9 cellular contexts compared by ENCODE assay signal in the genomic region with DNA sequence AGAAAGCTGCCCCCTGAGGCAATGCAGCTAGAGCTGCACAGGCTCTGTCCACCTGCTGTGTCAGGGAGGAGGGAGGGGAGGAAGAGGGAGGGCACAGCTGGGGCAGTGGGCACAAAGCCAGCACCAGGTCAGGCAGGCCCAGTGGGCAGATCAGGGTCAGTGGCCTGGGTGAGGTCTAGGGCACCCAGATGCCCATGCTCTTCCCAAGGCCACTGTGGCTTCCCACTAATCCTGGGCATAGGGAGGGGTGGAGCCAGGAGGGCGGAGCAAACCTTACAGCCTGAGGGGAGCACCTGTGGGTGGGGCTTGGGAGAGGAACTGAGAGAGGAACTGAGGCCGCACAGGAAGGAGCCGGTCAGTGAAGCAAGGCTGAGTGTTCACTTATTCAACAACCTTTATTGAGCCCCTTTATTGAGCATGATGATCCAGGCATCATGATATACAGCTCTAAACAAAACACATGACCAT. TPM values are rescaled to one million over a fixed set of nuclear protein-coding genes. Genes with fewer than 3 reads are reported as not detected.
DNase-seq lines count a peak whose midpoint lies in the region; ATAC-seq and TF ChIP-seq lines count a peak whose summit lies in the region.
"Had no signal": no experiment of that assay in that cellular context is flagged by ENCODE, and none has a peak within 500 bp of the region (broad histone marks: within the 10 kb centered on the region; RNA-seq: fewer than 3 reads in every experiment).

No MANE protein-coding gene starts in this region.

- H3K27ac Mint-ChIP-seq in GM23338 (no peak overlapping the region), osteocyte (ENCODE audit: unreplicated experiment) (no peak overlapping the region)

- 0 out of 2 replicates have a peak, but pooled peaks cover 3% of the 10 kb centered on the region for H3K27me3 ChIP-seq in GM23338 (ENCODE audit: insufficient read depth)
- H3K27me3 ChIP-seq in esophagus squamous epithelium: peaks cover 0 to 100% (median 0%) of the 10 kb centered on the region in 4 donors

- no peaks in the 10 kb centered on the region for H3K9me2 ChIP-seq in GM23338 (ENCODE audit: insufficient read depth)

- WGBS in esophagus squamous epithelium, 2 donors: 18 to 58% methylated on average over 2 to 3 of the region's 3 CpGs

- H4K20me1 ChIP-seq in GM23338 (replicated peaks; ENCODE audit: insufficient read depth): no peaks in the 10 kb centered on the region

- H3K4me1 Mint-ChIP-seq in GM23338 (peaks cover 30% of the 10 kb centered on the region), osteocyte (ENCODE audit: unreplicated experiment) (no peaks in the 10 kb centered on the region)

- H3K4me3 ChIP-seq in GM23338: no peak overlapping the region
- H3K4me3 ChIP-seq in esophagus squamous epithelium: no peak overlapping the region

- peaks cover 16% of the 10 kb centered on the region for H3K4me1 ChIP-seq in GM23338 (ENCODE audit: insufficient read depth)
- H3K4me1 ChIP-seq in esophagus squamous epithelium: no peaks in the 10 kb centered on the region

- peaks cover 13% of the 10 kb centered on the region for H3K27me3 Mint-ChIP-seq in GM23338 (ENCODE audit: insufficient read depth, low read depth, poor library complexity)
- peaks cover 44% of the 10 kb centered on the region for H3K27me3 Mint-ChIP-seq in osteocyte (ENCODE audit: unreplicated experiment)

- H3K9me3 Mint-ChIP-seq in GM23338: no peaks in the 10 kb centered on the region; the same call in 2 of the 3 replicates
- no peaks in the 10 kb centered on the region for H3K9me3 Mint-ChIP-seq in osteocyte (ENCODE audit: unreplicated experiment)

- H3K36me3 Mint-ChIP-seq in GM23338 (ENCODE audit: low read depth): no peaks in the 10 kb centered on the region
- H3K36me3 Mint-ChIP-seq in osteocyte (ENCODE audit: unreplicated experiment): no peaks in the 10 kb centered on the region

- no peak for TF ChIP-seq CTCF in GM23338 (conservative IDR thresholded peaks at IDR 0.05; ENCODE audit: low read depth in 2 of 2)
- TF ChIP-seq CTCF in osteocyte (IDR thresholded peaks at IDR 0.05): no peak
- no peak for TF ChIP-seq CTCF in esophagus squamous epithelium (IDR thresholded peaks at IDR 0.05)

- no peaks in the 10 kb centered on the region for H3K9me3 ChIP-seq in esophagus squamous epithelium

- ATAC-seq in GM18907 (IDR thresholded peaks at IDR 0.05; ENCODE audit: unreplicated experiment) (peak; percentile 97), GM23338 (peak; percentile 15; the same call in 2 of the 3 replicates), HG03521 (IDR thresholded peaks at IDR 0.05; ENCODE audit: unreplicated experiment) (peak; percentile 96), left colon (peak; percentile 30)

- no peak overlapping the region for H3K4me2 ChIP-seq in GM23338

- intact Hi-C loops in left colon (cut with DNase I, micrococcal nuclease) (no loop called here), esophagus squamous epithelium (cut with DNase I) (no loop called here)

- H3K36me3 ChIP-seq in GM23338 (ENCODE audit: insufficient read depth) (no peaks in the 10 kb centered on the region), esophagus squamous epithelium (no peaks in the 10 kb centered on the region)

- no peaks in the 10 kb centered on the region for H3K79me2 ChIP-seq in GM23338 (replicated peaks; ENCODE audit: insufficient read depth)

- 0 out of 2 replicates have a peak overlapping the region, but pooled peaks have one; percentile 43 for H2AFZ ChIP-seq in GM23338

- DNase-seq in GM23338 (ENCODE audit: low spot score) (no peak), left colon (peak in 1 of 2 donors; percentile 47), T-helper 1 cell (no peak), ecto neural progenitor cell (ENCODE audit: low spot score) (no peak), osteocyte (ENCODE audit: extremely low spot score, unreplicated experiment) (no peak), esophagus squamous epithelium (lab: John Stamatoyannopoulos, UW) (no peak)
- DNase-seq: NCI-H524 had no signal

- no peak for TF ChIP-seq POLR2A in esophagus squamous epithelium (IDR thresholded peaks at IDR 0.05)

- H3F3A ChIP-seq in GM23338 (replicated peaks; ENCODE audit: low read depth): no peaks in the 10 kb centered on the region

- H3K27ac ChIP-seq in GM23338 (ENCODE audit: low read depth) (no peak overlapping the region), esophagus squamous epithelium (no peak overlapping the region)

- H3K4me3 Mint-ChIP-seq in GM23338: no peak overlapping the region
- no peak overlapping the region for H3K4me3 Mint-ChIP-seq in osteocyte (ENCODE audit: unreplicated experiment)

TF ChIP-seq in GM23338, 12 proteins besides CTCF, POLR2A, EP300 and RAD21 (continues in another document):
- TF ChIP-seq, protein P1, sequence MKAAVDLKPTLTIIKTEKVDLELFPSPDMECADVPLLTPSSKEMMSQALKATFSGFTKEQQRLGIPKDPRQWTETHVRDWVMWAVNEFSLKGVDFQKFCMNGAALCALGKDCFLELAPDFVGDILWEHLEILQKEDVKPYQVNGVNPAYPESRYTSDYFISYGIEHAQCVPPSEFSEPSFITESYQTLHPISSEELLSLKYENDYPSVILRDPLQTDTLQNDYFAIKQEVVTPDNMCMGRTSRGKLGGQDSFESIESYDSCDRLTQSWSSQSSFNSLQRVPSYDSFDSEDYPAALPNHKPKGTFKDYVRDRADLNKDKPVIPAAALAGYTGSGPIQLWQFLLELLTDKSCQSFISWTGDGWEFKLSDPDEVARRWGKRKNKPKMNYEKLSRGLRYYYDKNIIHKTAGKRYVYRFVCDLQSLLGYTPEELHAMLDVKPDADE (IDR thresholded peaks at IDR 0.05): no peak
- TF ChIP-seq STAT1 (IDR thresholded peaks at IDR 0.05; ENCODE audit: unreplicated experiment) (no peak), CREB1 (CRISPR knock-in tag; IDR thresholded peaks at IDR 0.05; ENCODE audit: low read depth) (no peak), EZH2phosphoT487 (IDR thresholded peaks at IDR 0.05; ENCODE audit: unreplicated experiment) (no peak), POLR2AphosphoS5 (IDR thresholded peaks at IDR 0.05; ENCODE audit: low read depth) (no peak), EZH2 (IDR thresholded peaks at IDR 0.05; ENCODE audit: low read depth, unreplicated experiment) (no peak), ZNF114 (CRISPR knock-in tag; IDR thresholded peaks at IDR 0.05) (no peak), ZNF331 (CRISPR knock-in tag; IDR thresholded peaks at IDR 0.05; ENCODE audit: low read depth) (no peak)
- TF ChIP-seq, protein P2, sequence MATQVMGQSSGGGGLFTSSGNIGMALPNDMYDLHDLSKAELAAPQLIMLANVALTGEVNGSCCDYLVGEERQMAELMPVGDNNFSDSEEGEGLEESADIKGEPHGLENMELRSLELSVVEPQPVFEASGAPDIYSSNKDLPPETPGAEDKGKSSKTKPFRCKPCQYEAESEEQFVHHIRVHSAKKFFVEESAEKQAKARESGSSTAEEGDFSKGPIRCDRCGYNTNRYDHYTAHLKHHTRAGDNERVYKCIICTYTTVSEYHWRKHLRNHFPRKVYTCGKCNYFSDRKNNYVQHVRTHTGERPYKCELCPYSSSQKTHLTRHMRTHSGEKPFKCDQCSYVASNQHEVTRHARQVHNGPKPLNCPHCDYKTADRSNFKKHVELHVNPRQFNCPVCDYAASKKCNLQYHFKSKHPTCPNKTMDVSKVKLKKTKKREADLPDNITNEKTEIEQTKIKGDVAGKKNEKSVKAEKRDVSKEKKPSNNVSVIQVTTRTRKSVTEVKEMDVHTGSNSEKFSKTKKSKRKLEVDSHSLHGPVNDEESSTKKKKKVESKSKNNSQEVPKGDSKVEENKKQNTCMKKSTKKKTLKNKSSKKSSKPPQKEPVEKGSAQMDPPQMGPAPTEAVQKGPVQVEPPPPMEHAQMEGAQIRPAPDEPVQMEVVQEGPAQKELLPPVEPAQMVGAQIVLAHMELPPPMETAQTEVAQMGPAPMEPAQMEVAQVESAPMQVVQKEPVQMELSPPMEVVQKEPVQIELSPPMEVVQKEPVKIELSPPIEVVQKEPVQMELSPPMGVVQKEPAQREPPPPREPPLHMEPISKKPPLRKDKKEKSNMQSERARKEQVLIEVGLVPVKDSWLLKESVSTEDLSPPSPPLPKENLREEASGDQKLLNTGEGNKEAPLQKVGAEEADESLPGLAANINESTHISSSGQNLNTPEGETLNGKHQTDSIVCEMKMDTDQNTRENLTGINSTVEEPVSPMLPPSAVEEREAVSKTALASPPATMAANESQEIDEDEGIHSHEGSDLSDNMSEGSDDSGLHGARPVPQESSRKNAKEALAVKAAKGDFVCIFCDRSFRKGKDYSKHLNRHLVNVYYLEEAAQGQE (IDR thresholded peaks at IDR 0.05; ENCODE audit: unreplicated experiment): no peak

RNA-seq across cellular contexts. Expression of a gene that starts 55.1 kb away (rescaled TPM):
- total RNA-seq in GM23338 (2014; rRNA removed; shearing (Covaris generic)): 0.63 TPM in 1 of 2 replicates, not detected in the other
- polyA plus RNA-seq in GM23338 (2016; fragmentation: Nextera tagmentation; extraction: Ambion mirVana): 0.21 and 0.35 TPM in 2 replicates
- under 1 TPM in 1 of 2 donors, not detected in 1; 0.89 TPM for total RNA-seq in left colon
- not detected in 2 replicates for total RNA-seq in osteocyte
- total RNA-seq in esophagus squamous epithelium: 1,000 to 10,000 TPM; 2,342 to 7,076 (median 3,336) TPM

Comparison
In these comparisons a context has a peak if more than half of its experiments do, and no peak if none do; other contexts are left out.
1. ATAC-seq: peak in every context shown above with its lines; median percentile 97 in GM18907; 96 in HG03521; 30 in left colon; 15 in GM23338.
2. RNA of a gene that starts 55.1 kb away (total RNA-seq): 2,342 to 7,076 TPM in esophagus squamous epithelium; 0.89 TPM in left colon, 0.63 TPM in GM23338 and not detected in osteocyte; every median in the first group is over 1,000 times any median in the second.